8 cellular contexts compared by ENCODE assay signal in the genomic region with DNA sequence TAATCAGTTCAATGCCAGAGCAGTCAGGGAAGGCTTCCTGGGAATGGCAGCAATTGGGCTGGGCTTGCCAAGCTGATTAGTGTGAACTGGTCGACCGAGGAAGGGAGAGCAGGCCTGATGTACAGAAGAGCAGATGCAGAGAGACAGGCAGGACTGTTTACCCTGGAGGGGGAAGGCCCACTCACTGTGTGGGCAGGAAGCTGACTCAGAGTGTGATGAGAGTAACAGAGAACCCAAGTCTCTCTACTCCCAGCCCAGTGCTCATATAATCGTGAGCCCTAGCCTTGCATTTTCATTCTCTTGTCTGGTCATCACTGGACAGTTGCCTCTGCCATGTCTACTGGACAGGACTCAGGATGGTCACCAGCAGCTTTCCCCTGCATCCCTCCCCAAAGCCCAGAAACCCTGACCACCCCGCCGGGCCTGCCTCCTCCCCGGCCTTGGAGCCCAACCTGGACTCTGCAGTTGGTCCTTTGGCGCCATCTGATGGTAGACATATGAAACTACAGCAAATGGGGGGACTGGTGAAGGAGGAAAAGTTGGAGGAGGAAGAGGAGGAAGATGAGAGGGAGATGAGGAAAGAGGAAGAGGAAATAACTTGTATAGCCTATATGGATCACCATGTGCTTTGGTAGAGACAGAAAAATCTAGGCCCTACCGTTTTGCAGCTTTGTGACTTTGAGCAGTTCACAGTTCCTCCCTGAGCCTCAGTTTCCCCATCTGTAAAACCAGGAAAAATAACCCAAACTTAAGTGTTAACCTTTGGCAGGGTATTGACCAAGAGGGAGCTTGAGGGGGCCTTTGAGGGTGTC. TPM values are rescaled to one million over a fixed set of nuclear protein-coding genes. Genes with fewer than 3 reads are reported as not detected.
DNase-seq lines count a peak whose midpoint lies in the region; ATAC-seq and TF ChIP-seq lines count a peak whose summit lies in the region.

No MANE protein-coding gene starts in this region.

- TF ChIP-seq CTCF in colonic mucosa (IDR thresholded peaks at IDR 0.05) (peak; percentile 95), lung (IDR thresholded peaks at IDR 0.05; ENCODE audit: control extremely low read depth, extremely low read depth) (peak; percentile 94)

- no peaks in the 10 kb centered on the region for H3K27me3 ChIP-seq in colonic mucosa
- H3K27me3 ChIP-seq in lung (ENCODE audit: control insufficient read depth, insufficient read depth), result no peaks in the 10 kb centered on the region

- H3K4me3 ChIP-seq in colonic mucosa, result no peak overlapping the region
- no peak overlapping the region for H3K4me3 ChIP-seq in lung

- WGBS in lung, 2 donors, result 17 to 28% methylated on average over 8 of the region's 8 CpGs

- H3K36me3 ChIP-seq in colonic mucosa, result no peaks in the 10 kb centered on the region
- no peaks in the 10 kb centered on the region for H3K36me3 ChIP-seq in lung (ENCODE audit: control insufficient read depth in 2 of 2, insufficient read depth in 2 of 2, low read length in 2 of 2)

- H3K9ac ChIP-seq in colonic mucosa (ENCODE audit: low read depth in 2 of 2, low read length in 2 of 2), result no peak overlapping the region

- no peaks in the 10 kb centered on the region for H3K4me1 ChIP-seq in colonic mucosa
- peaks cover 0 to 2% of the 10 kb centered on the region in 2 donors for H3K4me1 ChIP-seq in lung (ENCODE audit: control insufficient read depth in 2 of 2, insufficient read depth in 2 of 2, low read length in 2 of 2)

- peak; percentile 82 for ATAC-seq in HG02642 (IDR thresholded peaks at IDR 0.05; ENCODE audit: poor library complexity, unreplicated experiment)
- ATAC-seq in lung (ENCODE audit: insufficient read depth, low FRiP score), result peak; percentile 70

- peak; percentile 57 for DNase-seq in NCI-H748 (lab: John Stamatoyannopoulos, UW; ENCODE audit: unreplicated experiment)
- no peak for DNase-seq in NCI-H748 treated with DMSO at 0.1 percent for 48 hours (lab: John Stamatoyannopoulos, UW)
- DNase-seq in NCI-H2227 (lab: John Stamatoyannopoulos, UW; ENCODE audit: unreplicated experiment), result peak; percentile 77
- DNase-seq in activated CD4-positive, alpha-beta T cell treated with anti-CD3 and anti-CD28 coated beads for 24 hours (ENCODE audit: low read depth in 2 of 2), result peak; percentile 42 to 44
- DNase-seq in colonic mucosa, result peak; percentile 58
- DNase-seq in lung (ENCODE audit: low spot score), result peak; percentile 60
- DNase-seq in stimulated activated CD8-positive, alpha-beta memory T cell treated with anti-CD3 and anti-CD28 coated beads, Interleukin-4, amount 100 ng/mL, for 24 hours (ENCODE audit: low read depth), result peak; percentile 56

- H3K27ac ChIP-seq in colonic mucosa (peak overlapping the region; percentile 28), lung (ENCODE audit: low read depth in 1 of 2, low read length in 1 of 2) (no peak overlapping the region)

- intact Hi-C loops in colonic mucosa (cut with DNase I), result loop anchor here (2.0 kb wide), 1 partner anchor 166 kb away; no protein-coding TSS in a partner anchor

- no peaks in the 10 kb centered on the region for H3K9me3 ChIP-seq in colonic mucosa
- no peaks in the 10 kb centered on the region for H3K9me3 ChIP-seq in lung (ENCODE audit: control insufficient read depth in 2 of 2, insufficient read depth in 1 of 2, low read length in 1 of 2)

RNA-seq across cellular contexts. Expression of a gene that starts 43.4 kb away (rescaled TPM):
- 1 to 10 TPM; 4.1 to 8.3 TPM for total RNA-seq in colonic mucosa
- total RNA-seq in lung, result 10 to 100 TPM; 22.5 to 35.1 TPM
- polyA plus RNA-seq in lung, result 1 to 10 TPM; 3.7 to 5.7 TPM
